ENCODE assay signal across 8 cellular contexts in genomic region chr9:71106992-71107391, GRCh38. TPM values are rescaled to one million over a fixed set of nuclear protein-coding genes. Genes with fewer than 3 reads are reported as not detected.
"Had no signal": no experiment of that assay in that cellular context is flagged by ENCODE, and none has a peak within 500 bp of the region (broad histone marks: within the 10 kb centered on the region; RNA-seq: fewer than 3 reads in every experiment).

No MANE protein-coding gene starts in this region.

- H3K4me3 ChIP-seq: GM23248, HAP-1 had no signal

- H3K36me3 ChIP-seq: HAP-1 had no signal

- H3K27ac ChIP-seq: GM23248 had no signal

- H3K4me3 Mint-ChIP-seq: H9, HFFc6 had no signal

- H3K4me1 ChIP-seq: HAP-1 had no signal

- H2AFZ ChIP-seq: GM23248 had no signal

- H3K9me3 ChIP-seq: HAP-1 had no signal

- ATAC-seq: HCT116 had no signal

- H3K27ac Mint-ChIP-seq: HFFc6 had no signal

- H3K9me3 Mint-ChIP-seq: HFFc6 had no signal

- DNase-seq: GM23248, GOT3, H7, H9, HCEC 1CT, HFFc6 had no signal

- H3K9ac ChIP-seq: GM23248 had no signal

RNA-seq across cellular contexts. Expression of gene TRPM3, which starts 14.4 kb away (rescaled TPM):
- total RNA-seq: GM23248 had no signal
- polyA plus RNA-seq: GM23248 had no signal
